ENCODE assay signal across 26 cellular contexts in the genomic region with DNA sequence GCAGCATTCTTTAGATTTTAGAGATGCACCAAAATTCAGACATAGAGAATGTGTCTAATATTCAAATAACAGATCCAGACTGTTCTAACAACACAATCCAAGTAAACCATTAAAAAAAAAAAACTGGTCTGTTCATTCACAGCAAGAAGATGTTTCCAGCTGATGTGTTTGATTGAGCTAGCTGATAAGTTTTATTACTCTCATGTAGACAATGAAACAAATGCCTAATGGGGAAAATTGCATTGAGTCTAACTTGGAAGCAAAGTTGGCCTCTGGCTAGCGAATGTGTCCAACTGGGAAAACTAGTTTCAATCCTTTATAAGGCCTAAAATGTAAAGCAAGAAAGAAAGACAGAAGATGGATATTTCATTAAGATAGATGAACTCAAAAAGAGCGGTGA.
"Had no signal": no experiment of that assay in that cellular context is flagged by ENCODE, and none has a peak within 500 bp of the region (broad histone marks: within the 10 kb centered on the region; RNA-seq: fewer than 3 reads in every experiment).

No MANE protein-coding gene starts in this region.

- ATAC-seq: activated T-helper 17 cell treated with anti-CD3 and anti-CD28 coated beads, Interleukin-2, amount 50 U/mL, for 72 hours; PC-3; T-cell had no signal

- H3K9me3 ChIP-seq: SJSA1 had no signal

- H3K36me3 ChIP-seq: SJSA1 had no signal

- H3K4me1 Mint-ChIP-seq: activated CD4-positive, alpha-beta T cell treated with anti-CD3 and anti-CD28 coated beads, Interleukin-2, amount 10 ng/mL, durations not matched to agents 7 days and 5 days; activated T-helper 17 cell treated with anti-CD3 and anti-CD28 coated beads, Interleukin-2, amount 50 U/mL, for 72 hours; central memory CD8-positive, alpha-beta T cell; T-cell had no signal

- H3K4me3 Mint-ChIP-seq: activated CD4-positive, alpha-beta memory T cell treated with anti-CD3 and anti-CD28 coated beads for 36 hours; activated CD4-positive, alpha-beta T cell treated with anti-CD3 and anti-CD28 coated beads, Interleukin-2, amount 10 ng/mL, durations not matched to agents 7 days and 5 days; activated naive CD4-positive, alpha-beta T cell treated with anti-CD3 and anti-CD28 coated beads for 36 hours; activated naive CD8-positive, alpha-beta T cell; activated T-helper 17 cell treated with anti-CD3 and anti-CD28 coated beads, Interleukin-2, amount 50 U/mL, for 72 hours; brain; central memory CD8-positive, alpha-beta T cell; T-cell had no signal

- H3K36me3 Mint-ChIP-seq: activated CD4-positive, alpha-beta memory T cell treated with anti-CD3 and anti-CD28 coated beads for 36 hours; activated naive CD8-positive, alpha-beta T cell; brain; T-cell had no signal

- H3K27me3 Mint-ChIP-seq: activated CD4-positive, alpha-beta memory T cell treated with anti-CD3 and anti-CD28 coated beads for 36 hours; activated CD4-positive, alpha-beta T cell treated with anti-CD3 and anti-CD28 coated beads, Interleukin-2, amount 10 ng/mL, durations not matched to agents 7 days and 5 days; activated naive CD8-positive, alpha-beta T cell; activated T-helper 17 cell treated with anti-CD3 and anti-CD28 coated beads, Interleukin-2, amount 50 U/mL, for 72 hours; brain; central memory CD8-positive, alpha-beta T cell; T-cell had no signal

- H3K27ac Mint-ChIP-seq: activated CD4-positive, alpha-beta memory T cell treated with anti-CD3 and anti-CD28 coated beads for 36 hours; activated CD4-positive, alpha-beta T cell treated with anti-CD3 and anti-CD28 coated beads, Interleukin-2, amount 10 ng/mL, durations not matched to agents 7 days and 5 days; activated naive CD4-positive, alpha-beta T cell treated with anti-CD3 and anti-CD28 coated beads for 36 hours; activated naive CD8-positive, alpha-beta T cell; activated T-helper 17 cell treated with anti-CD3 and anti-CD28 coated beads, Interleukin-2, amount 50 U/mL, for 72 hours; T-cell had no signal

- H3K4me3 ChIP-seq: SJSA1 had no signal

- H3K27me3 ChIP-seq: SJSA1 had no signal

- DNase-seq: activated CD4-positive, alpha-beta memory T cell treated with anti-CD3 and anti-CD28 coated beads for 36 hours; activated CD4-positive, alpha-beta T cell treated with anti-CD3 and anti-CD28 coated beads, Interleukin-2, amount 10 ng/mL, durations not matched to agents 7 days and 5 days; activated CD4-positive, CD25-positive, alpha-beta regulatory T cell; activated gamma-delta T cell; activated naive CD4-positive, alpha-beta T cell treated with anti-CD3 and anti-CD28 coated beads for 36 hours; activated T-cell treated with anti-CD3 and anti-CD28 coated beads for 4 hours; activated T-cell treated with anti-CD3 and anti-CD28 coated beads, Interleukin-2, amount 50 U/mL, for 48 hours; amygdala; Karpas-422; MM.1S; NCI-H1694; NCI-H2029 treated with DMSO at 0.1 percent for 48 hours; NCI-H345; NCI-H510A; NCI-H526 treated with DMSO at 0.1 percent for 48 hours; PC-3; SHP77; T-cell; T-helper 2 cell; T1000 had no signal

- H3K4me1 ChIP-seq: SJSA1 had no signal

- H3K27ac ChIP-seq: SJSA1, VCaP had no signal

- H3K9me3 Mint-ChIP-seq: activated CD4-positive, alpha-beta memory T cell treated with anti-CD3 and anti-CD28 coated beads for 36 hours; activated CD4-positive, alpha-beta T cell treated with anti-CD3 and anti-CD28 coated beads, Interleukin-2, amount 10 ng/mL, durations not matched to agents 7 days and 5 days; activated naive CD4-positive, alpha-beta T cell treated with anti-CD3 and anti-CD28 coated beads for 36 hours; activated T-helper 17 cell treated with anti-CD3 and anti-CD28 coated beads, Interleukin-2, amount 50 U/mL, for 72 hours; brain had no signal
